19 cellular contexts compared by ENCODE assay signal in the genomic region with DNA sequence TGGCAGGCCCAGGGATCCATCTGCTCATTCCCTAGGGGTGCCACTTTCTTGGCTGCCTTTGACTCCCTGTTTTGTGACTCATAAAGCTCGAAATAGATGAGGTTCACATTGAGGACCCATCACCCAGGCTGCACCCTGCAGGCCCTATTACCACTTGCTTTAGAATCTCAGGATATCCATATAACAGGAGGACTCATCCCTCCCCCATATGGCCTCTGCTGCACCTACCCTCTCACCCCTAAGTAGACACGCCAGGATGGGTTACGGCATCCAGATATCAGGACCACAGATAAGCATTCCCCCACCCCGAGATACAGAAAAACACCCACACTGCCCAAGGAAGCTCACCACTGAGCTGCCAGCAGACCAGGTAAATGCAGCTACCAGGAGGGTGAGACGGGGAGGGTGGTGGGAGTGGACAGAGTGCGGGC.
DNase-seq lines count a peak whose midpoint lies in the region; ATAC-seq and TF ChIP-seq lines count a peak whose summit lies in the region.
"Had no signal": no experiment of that assay in that cellular context is flagged by ENCODE, and none has a peak within 500 bp of the region (broad histone marks: within the 10 kb centered on the region; RNA-seq: fewer than 3 reads in every experiment).

No MANE protein-coding gene starts in this region.

- peak; percentile 5 for DNase-seq in activated CD4-positive, alpha-beta memory T cell treated with anti-CD3 and anti-CD28 coated beads, Interleukin-2, amount 10 ng/mL, durations not matched to agents 7 days and 5 days
- DNase-seq in activated CD4-positive, alpha-beta memory T cell treated with anti-CD3 and anti-CD28 coated beads for 36 hours, result no peak
- DNase-seq in H9 (peak; percentile 8), ecto neural progenitor cell (ENCODE audit: low spot score) (peak; percentile 22), psoas muscle (no peak), middle frontal gyrus (ENCODE audit: extremely low spot score, low spot score) (no peak), NCI-H446 treated with DMSO at 0.1 percent for 48 hours (lab: John Stamatoyannopoulos, UW) (no peak)
- DNase-seq in NK-92 treated with Interleukin-12 subunit alpha and Interleukin-12 subunit beta, amount 100 ng/mL, for 24 hours (lab: John Stamatoyannopoulos, UW), result no peak
- DNase-seq: activated CD4-positive, CD25-positive, alpha-beta regulatory T cell; activated effector memory CD4-positive, alpha-beta T cell treated with anti-CD3 and anti-CD28 coated beads, Interleukin-2, amount 50 U/mL, for 16 hours; amniotic stem cell; CD4-positive, CD25-positive, alpha-beta regulatory T cell; DND-41; NCI-H2029; NCI-H510A treated with DMSO at 0.1 percent for 48 hours; retina; stimulated activated CD4-positive, alpha-beta T cell treated with anti-CD3 and anti-CD28 coated beads, Interleukin-15, amount 100 ng/mL, for 24 hours had no signal

- H3K14ac ChIP-seq in H9 (ENCODE audit: insufficient read depth, low read length), result no peak overlapping the region

- no peak overlapping the region for H3T11ph ChIP-seq in H9 (ENCODE audit: low read length)

- peak; percentile 29 to 74 (median 64) for ATAC-seq in psoas muscle
- ATAC-seq: stimulated activated memory B cell treated with anti-CD40 and anti-IgM and Interleukin-4, amounts not matched to agents 10 μg/mL and 1 μg/mL and 100 μg/mL, for 72 hours had no signal

- H3K4me3 Mint-ChIP-seq in activated CD4-positive, alpha-beta memory T cell treated with anti-CD3 and anti-CD28 coated beads, Interleukin-2, amount 10 ng/mL, durations not matched to agents 7 days and 5 days, result no peak overlapping the region
- no peak overlapping the region for H3K4me3 Mint-ChIP-seq in activated CD4-positive, alpha-beta memory T cell treated with anti-CD3 and anti-CD28 coated beads for 36 hours
- no peak overlapping the region for H3K4me3 Mint-ChIP-seq in H9
- H3K4me3 Mint-ChIP-seq: CD4-positive, CD25-positive, alpha-beta regulatory T cell; neural progenitor cell; stimulated activated memory B cell treated with anti-CD40 and anti-IgM and Interleukin-4, amounts not matched to agents 10 μg/mL and 1 μg/mL and 100 μg/mL, for 72 hours had no signal

- no peak overlapping the region for H3K23ac ChIP-seq in H9 (ENCODE audit: insufficient read length, low read depth, low read length)

- H3K4me1 ChIP-seq in H9 (ENCODE audit: insufficient read depth, low read length) (no peaks in the 10 kb centered on the region), psoas muscle (peaks cover 45% of the 10 kb centered on the region)

- H4K5ac ChIP-seq in H9 (ENCODE audit: insufficient read length, low read depth, low read length), result no peak overlapping the region

- no peak overlapping the region for H3K18ac ChIP-seq in H9 (ENCODE audit: insufficient read length, low read depth, low read length)

- H4K20me1 ChIP-seq in H9 (ENCODE audit: control insufficient read depth, insufficient read depth, insufficient read length), result no peaks in the 10 kb centered on the region

- no peak overlapping the region for H3K4me3 ChIP-seq in psoas muscle
- H3K4me3 ChIP-seq: neural progenitor cell had no signal

- no peak overlapping the region for H4K8ac ChIP-seq in H9 (replicated peaks; ENCODE audit: insufficient read length, low read depth, low read length)

- POLR2A ChIA-PET in activated CD4-positive, alpha-beta memory T cell treated with anti-CD3 and anti-CD28 coated beads, Interleukin-2, amount 10 ng/mL, durations not matched to agents 7 days and 5 days (lab: Charles Lee), result no interaction called here
- POLR2A ChIA-PET in activated CD4-positive, alpha-beta memory T cell treated with anti-CD3 and anti-CD28 coated beads for 36 hours (lab: Charles Lee), result no interaction called here

- no peak overlapping the region for H2BK120ac ChIP-seq in H9 (ENCODE audit: low read depth, low read length, poor library complexity, severe bottlenecking)

- no peak overlapping the region for H3K4ac ChIP-seq in H9 (ENCODE audit: low read depth, low read length)

- no peak overlapping the region for H2BK12ac ChIP-seq in H9 (ENCODE audit: insufficient read length, low read depth, low read length)

- H3K27me3 Mint-ChIP-seq in activated CD4-positive, alpha-beta memory T cell treated with anti-CD3 and anti-CD28 coated beads, Interleukin-2, amount 10 ng/mL, durations not matched to agents 7 days and 5 days, result peaks cover 8% of the 10 kb centered on the region
- H3K27me3 Mint-ChIP-seq in activated CD4-positive, alpha-beta memory T cell treated with anti-CD3 and anti-CD28 coated beads for 36 hours, result no peaks in the 10 kb centered on the region
- H3K27me3 Mint-ChIP-seq in H9 (ENCODE audit: low read depth), result peaks cover 8% of the 10 kb centered on the region; the same call in 1 of the 2 replicates
- H3K27me3 Mint-ChIP-seq: stimulated activated memory B cell treated with anti-CD40 and anti-IgM and Interleukin-4, amounts not matched to agents 10 μg/mL and 1 μg/mL and 100 μg/mL, for 72 hours had no signal

- intact Hi-C loops in activated CD4-positive, alpha-beta memory T cell treated with anti-CD3 and anti-CD28 coated beads for 36 hours (cut with micrococcal nuclease), result no loop called here
- intact Hi-C loops in psoas muscle (cut with DNase I), result no loop called here

- CTCF ChIA-PET in activated CD4-positive, alpha-beta memory T cell treated with anti-CD3 and anti-CD28 coated beads, Interleukin-2, amount 10 ng/mL, durations not matched to agents 7 days and 5 days (lab: Charles Lee), result no interaction called here
- CTCF ChIA-PET in activated CD4-positive, alpha-beta memory T cell treated with anti-CD3 and anti-CD28 coated beads for 36 hours (lab: Charles Lee), result no interaction called here

- no peak overlapping the region for H2AK5ac ChIP-seq in H9 (ENCODE audit: insufficient read length, low read length)

- TF ChIP-seq CTCF in H9 (conservative IDR thresholded peaks at IDR 0.05) (no peak), psoas muscle (IDR thresholded peaks at IDR 0.05) (no peak)

- H3K9me3 Mint-ChIP-seq in activated CD4-positive, alpha-beta memory T cell treated with anti-CD3 and anti-CD28 coated beads, Interleukin-2, amount 10 ng/mL, durations not matched to agents 7 days and 5 days, result no peaks in the 10 kb centered on the region
- no peaks in the 10 kb centered on the region for H3K9me3 Mint-ChIP-seq in activated CD4-positive, alpha-beta memory T cell treated with anti-CD3 and anti-CD28 coated beads for 36 hours
- no peaks in the 10 kb centered on the region; a peak in 1 of 5 replicates for H3K9me3 Mint-ChIP-seq in H9
- H3K9me3 Mint-ChIP-seq: CD4-positive, CD25-positive, alpha-beta regulatory T cell; neural progenitor cell; stimulated activated memory B cell treated with anti-CD40 and anti-IgM and Interleukin-4, amounts not matched to agents 10 μg/mL and 1 μg/mL and 100 μg/mL, for 72 hours had no signal

- WGBS in H9 (ENCODE audit: extremely low coverage, insufficient read length, low lambda C conversion rate), result no CpG with 5 or more reads among the region's 6 CpGs
- WGBS in psoas muscle, 3 donors, result 83 to 91% (median 87%) methylated on average over 6 of the region's 6 CpGs

- H3K4me1 Mint-ChIP-seq in activated CD4-positive, alpha-beta memory T cell treated with anti-CD3 and anti-CD28 coated beads, Interleukin-2, amount 10 ng/mL, durations not matched to agents 7 days and 5 days, result no peaks in the 10 kb centered on the region
- no peaks in the 10 kb centered on the region for H3K4me1 Mint-ChIP-seq in activated CD4-positive, alpha-beta memory T cell treated with anti-CD3 and anti-CD28 coated beads for 36 hours (ENCODE audit: low read depth)
- peaks cover 6 to 13% of the 10 kb centered on the region in 2 experiments for H3K4me1 Mint-ChIP-seq in H9

- H2BK15ac ChIP-seq in H9 (ENCODE audit: low read depth, low read length), result no peak overlapping the region

- H3K56ac ChIP-seq in H9 (ENCODE audit: insufficient read length, low read depth, low read length), result no peak overlapping the region

- H3K36me3 Mint-ChIP-seq in activated CD4-positive, alpha-beta memory T cell treated with anti-CD3 and anti-CD28 coated beads, Interleukin-2, amount 10 ng/mL, durations not matched to agents 7 days and 5 days (ENCODE audit: low read depth), result no peaks in the 10 kb centered on the region
- no peaks in the 10 kb centered on the region for H3K36me3 Mint-ChIP-seq in activated CD4-positive, alpha-beta memory T cell treated with anti-CD3 and anti-CD28 coated beads for 36 hours
- no peaks in the 10 kb centered on the region for H3K36me3 Mint-ChIP-seq in H9 (ENCODE audit: insufficient read depth in 1 of 3, low read depth in 3 of 3)
- H3K36me3 Mint-ChIP-seq: CD4-positive, CD25-positive, alpha-beta regulatory T cell; neural progenitor cell had no signal

- H3K9ac ChIP-seq in H9 (ENCODE audit: extremely low read depth, insufficient read length, low read length), result no peak overlapping the region
- H3K9ac ChIP-seq: neural progenitor cell had no signal

- no peak overlapping the region for H3K27ac Mint-ChIP-seq in activated CD4-positive, alpha-beta memory T cell treated with anti-CD3 and anti-CD28 coated beads, Interleukin-2, amount 10 ng/mL, durations not matched to agents 7 days and 5 days
- H3K27ac Mint-ChIP-seq in activated CD4-positive, alpha-beta memory T cell treated with anti-CD3 and anti-CD28 coated beads for 36 hours, result no peak overlapping the region
- peak overlapping the region in 1 of 3 experiments; percentile 21; a peak in 1 of 7 replicates for H3K27ac Mint-ChIP-seq in H9
- H3K27ac Mint-ChIP-seq: neural progenitor cell; stimulated activated memory B cell treated with anti-CD40 and anti-IgM and Interleukin-4, amounts not matched to agents 10 μg/mL and 1 μg/mL and 100 μg/mL, for 72 hours had no signal

- H4K91ac ChIP-seq in H9 (ENCODE audit: insufficient read length, low read depth, low read length), result no peak overlapping the region

- H3K27ac ChIP-seq in H9 (ENCODE audit: insufficient read length, low read depth, low read length) (no peak overlapping the region), psoas muscle (no peak overlapping the region)
- H3K27ac ChIP-seq: neural progenitor cell had no signal

- H3K23me2 ChIP-seq in H9 (ENCODE audit: insufficient read length, low read depth, low read length, poor library complexity, severe bottlenecking), result no peaks in the 10 kb centered on the region

- H3K79me2 ChIP-seq in H9 (ENCODE audit: insufficient read depth, low read length), result no peaks in the 10 kb centered on the region

- no peaks in the 10 kb centered on the region for H3K36me3 ChIP-seq in psoas muscle (ENCODE audit: insufficient read depth in 1 of 2, low read depth in 1 of 2)
- H3K36me3 ChIP-seq: neural progenitor cell had no signal

- no peak overlapping the region for H2BK5ac ChIP-seq in H9 (ENCODE audit: insufficient read length, low read length)

- H3K4me2 ChIP-seq in H9 (ENCODE audit: insufficient read depth, insufficient read length, low read length), result no peak overlapping the region
- H3K4me2 ChIP-seq: neural progenitor cell had no signal

- no peaks in the 10 kb centered on the region for H3K27me3 ChIP-seq in H9 (ENCODE audit: insufficient read depth, low read length)
- no peaks in the 10 kb centered on the region for H3K27me3 ChIP-seq in psoas muscle (ENCODE audit: insufficient read depth in 3 of 3, low read length in 2 of 3)
- H3K27me3 ChIP-seq: neural progenitor cell had no signal

- H3K9me3 ChIP-seq in H9 (ENCODE audit: control insufficient read depth, low read depth, low read length), result no peaks in the 10 kb centered on the region
- no peaks in the 10 kb centered on the region for H3K9me3 ChIP-seq in psoas muscle

- no peak overlapping the region for H2BK20ac ChIP-seq in H9 (ENCODE audit: low read depth, low read length, poor library complexity, severe bottlenecking)

- no peak overlapping the region for H2AFZ ChIP-seq in H9 (ENCODE audit: low read length)
- H2AFZ ChIP-seq: neural progenitor cell had no signal

- H3K79me1 ChIP-seq in H9 (ENCODE audit: insufficient read depth, low read depth, low read length, poor library complexity, severe bottlenecking), result no peaks in the 10 kb centered on the region

Comparison
In these comparisons a context has a peak if more than half of its experiments do, and no peak if none do; other contexts are left out.
1. DNase-seq: peak in activated CD4-positive, alpha-beta memory T cell treated with anti-CD3 and anti-CD28 coated beads, Interleukin-2, amount 10 ng/mL, durations not matched to agents 7 days and 5 days (single experiment), H9 (single experiment) and ecto neural progenitor cell (single experiment); none in activated CD4-positive, alpha-beta memory T cell treated with anti-CD3 and anti-CD28 coated beads for 36 hours (single experiment), psoas muscle (0 of 2), middle frontal gyrus (single experiment), NK-92 treated with Interleukin-12 subunit alpha and Interleukin-12 subunit beta, amount 100 ng/mL, for 24 hours (single experiment) and NCI-H446 treated with DMSO at 0.1 percent for 48 hours (single experiment).